1 cellular context compared by ENCODE assay signal in the genomic region with DNA sequence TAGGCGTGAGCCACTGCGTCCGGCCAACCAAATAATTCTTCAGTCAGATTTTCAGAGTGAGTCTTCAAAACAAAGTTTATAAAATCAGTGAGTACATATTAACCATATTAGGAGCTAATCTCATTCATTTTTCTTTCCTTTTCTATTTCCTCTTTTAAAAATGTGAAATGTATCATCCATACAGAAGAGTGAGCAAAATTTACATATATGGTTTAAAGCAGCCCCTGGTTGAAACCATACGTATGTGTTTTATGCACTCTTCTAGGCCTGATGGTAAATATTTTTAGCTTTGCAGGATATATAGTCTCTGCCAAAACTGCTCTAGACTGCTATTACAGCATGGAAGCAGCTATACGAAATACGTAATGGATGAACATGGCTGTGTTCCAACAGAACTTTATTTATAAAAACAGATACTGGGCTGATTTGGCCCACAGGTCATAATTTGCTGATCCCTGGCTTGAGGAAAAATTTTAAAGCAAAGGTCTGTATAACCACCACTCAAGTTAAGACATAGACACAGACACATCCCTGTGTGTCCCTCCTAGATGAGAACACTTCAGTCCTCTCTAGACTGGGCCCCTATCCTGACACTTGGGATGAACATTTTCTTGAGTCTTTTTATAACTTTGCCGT.
TF ChIP-seq lines count a peak whose summit lies in the region.

No MANE protein-coding gene starts in this region.

TF ChIP-seq in IMR-90, 13 proteins besides CTCF, POLR2A, EP300 and RAD21 (continued from another document):
- no peak for TF ChIP-seq MAZ (IDR thresholded peaks at IDR 0.05; ENCODE audit: borderline replicate concordance, low read depth, low read length)
- no peak for TF ChIP-seq RCOR1 (IDR thresholded peaks at IDR 0.05; ENCODE audit: insufficient replicate concordance, low read length)
- TF ChIP-seq NFE2L2 (IDR thresholded peaks at IDR 0.05; ENCODE audit: low read depth, low read length): no peak
- TF ChIP-seq, protein P1, sequence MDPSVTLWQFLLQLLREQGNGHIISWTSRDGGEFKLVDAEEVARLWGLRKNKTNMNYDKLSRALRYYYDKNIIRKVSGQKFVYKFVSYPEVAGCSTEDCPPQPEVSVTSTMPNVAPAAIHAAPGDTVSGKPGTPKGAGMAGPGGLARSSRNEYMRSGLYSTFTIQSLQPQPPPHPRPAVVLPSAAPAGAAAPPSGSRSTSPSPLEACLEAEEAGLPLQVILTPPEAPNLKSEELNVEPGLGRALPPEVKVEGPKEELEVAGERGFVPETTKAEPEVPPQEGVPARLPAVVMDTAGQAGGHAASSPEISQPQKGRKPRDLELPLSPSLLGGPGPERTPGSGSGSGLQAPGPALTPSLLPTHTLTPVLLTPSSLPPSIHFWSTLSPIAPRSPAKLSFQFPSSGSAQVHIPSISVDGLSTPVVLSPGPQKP (IDR thresholded peaks at IDR 0.05; ENCODE audit: borderline replicate concordance, low read depth, low read length): no peak
- no peak for TF ChIP-seq CEBPB (IDR thresholded peaks at IDR 0.05; ENCODE audit: low read depth, low read length)
- TF ChIP-seq MXI1 (IDR thresholded peaks at IDR 0.05; ENCODE audit: borderline replicate concordance, low read depth, low read length): no peak
- no peak for TF ChIP-seq RFX5 (IDR thresholded peaks at IDR 0.05; ENCODE audit: low read depth, low read length)
- no peak for TF ChIP-seq MAFK (IDR thresholded peaks at IDR 0.05; ENCODE audit: low read depth, low read length)
- no peak for TF ChIP-seq FOS (IDR thresholded peaks at IDR 0.05; ENCODE audit: low read depth, low read length)
- no peak for TF ChIP-seq SMC3 (IDR thresholded peaks at IDR 0.05; ENCODE audit: low read depth, low read length)
- TF ChIP-seq BHLHE40 (IDR thresholded peaks at IDR 0.05; ENCODE audit: low read depth, low read length): no peak
TF ChIP-seq in IMR-90: peak in this region for 0.
